ENCODE assay signal across 10 cellular contexts in the genomic region with DNA sequence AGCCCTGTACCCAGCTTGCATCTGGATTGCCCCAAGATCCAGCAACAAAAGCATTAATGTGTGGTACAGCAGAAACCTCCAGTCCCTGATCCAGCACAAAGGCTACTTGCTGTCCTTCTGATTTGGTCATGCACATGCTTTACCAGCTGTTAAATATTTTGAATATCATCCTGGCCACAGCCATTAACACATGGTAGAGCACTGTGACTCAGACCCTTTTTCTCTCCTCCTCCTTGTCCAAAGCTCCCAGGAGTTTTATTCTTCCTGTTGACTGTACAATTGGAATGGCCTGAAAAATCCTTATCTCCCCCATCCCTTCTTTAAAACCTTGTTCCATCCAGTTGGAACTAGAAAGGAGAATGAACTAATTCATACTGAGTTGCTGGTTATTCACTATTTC.
DNase-seq lines count a peak whose midpoint lies in the region; TF ChIP-seq lines count a peak whose summit lies in the region.
"Had no signal": no experiment of that assay in that cellular context is flagged by ENCODE, and none has a peak within 500 bp of the region (broad histone marks: within the 10 kb centered on the region; RNA-seq: fewer than 3 reads in every experiment).

No MANE protein-coding gene starts in this region.

- H3K4me3 ChIP-seq in breast epithelium (no peak overlapping the region), cardiac fibroblast (replicated peaks in 1 of 2; ENCODE audit: low read depth in 2 of 2, low read length in 2 of 2) (no peak overlapping the region), kidney epithelial cell (ENCODE audit: low read depth, low read length) (no peak overlapping the region), vagina (no peak overlapping the region)

- H3K27ac ChIP-seq in breast epithelium = no peak overlapping the region
- peak overlapping the region; percentile 24 for H3K27ac ChIP-seq in vagina
- H3K27ac ChIP-seq: 22Rv1, neutrophil had no signal

- H3K9me3 ChIP-seq in breast epithelium = no peaks in the 10 kb centered on the region
- no peaks in the 10 kb centered on the region for H3K9me3 ChIP-seq in vagina
- H3K9me3 ChIP-seq: neutrophil had no signal

- peaks cover 7% of the 10 kb centered on the region for H3K36me3 Mint-ChIP-seq in MCF 10A (ENCODE audit: insufficient read depth, unreplicated experiment)

- intact Hi-C loops in MCF 10A (cut with micrococcal nuclease) (no loop called here), breast epithelium (cut with DNase I; ENCODE audit: low total_unique reads) (no loop called here), vagina (cut with DNase I) (no loop called here)

- no peaks in the 10 kb centered on the region for H3K9me3 Mint-ChIP-seq in MCF 10A (ENCODE audit: unreplicated experiment)

- CTCF ChIA-PET in MCF 10A (lab: Yijun Ruan, JAX) = no interaction called here

- no peak for TF ChIP-seq CTCF in MCF 10A (IDR thresholded peaks at IDR 0.05; ENCODE audit: unreplicated experiment)
- TF ChIP-seq CTCF in breast epithelium (IDR thresholded peaks at IDR 0.05) = no peak
- TF ChIP-seq CTCF in cardiac fibroblast (IDR thresholded peaks at IDR 0.05; ENCODE audit: low read depth, low read length) = no peak
- no peak for TF ChIP-seq CTCF in kidney epithelial cell (IDR thresholded peaks at IDR 0.05; ENCODE audit: insufficient read depth, low read length, poor library complexity, severe bottlenecking)
- no peak for TF ChIP-seq CTCF in vagina (IDR thresholded peaks at IDR 0.05)

- no TSS peak for BruUV-seq in MCF 10A (replicated peaks; lab: Mats Ljungman, UMichigan)

- POLR2A ChIA-PET in MCF 10A (lab: Yijun Ruan, JAX) = no interaction called here

- H3K4me1 Mint-ChIP-seq in MCF 10A (ENCODE audit: insufficient read depth, unreplicated experiment) = peaks cover 14% of the 10 kb centered on the region

- TF ChIP-seq POLR2A in breast epithelium (IDR thresholded peaks at IDR 0.05) (no peak), vagina (IDR thresholded peaks at IDR 0.05) (no peak)

- H3K27me3 ChIP-seq in breast epithelium = no peaks in the 10 kb centered on the region
- no peaks in the 10 kb centered on the region for H3K27me3 ChIP-seq in kidney epithelial cell (ENCODE audit: control insufficient read depth, insufficient read depth, low read length)
- no peaks in the 10 kb centered on the region for H3K27me3 ChIP-seq in vagina
- H3K27me3 ChIP-seq: neutrophil had no signal

- no peaks in the 10 kb centered on the region for H3K4me1 ChIP-seq in breast epithelium
- H3K4me1 ChIP-seq in vagina = peaks cover 12% of the 10 kb centered on the region

- H3K36me3 ChIP-seq in breast epithelium = no peaks in the 10 kb centered on the region
- no peaks in the 10 kb centered on the region for H3K36me3 ChIP-seq in kidney epithelial cell (ENCODE audit: control insufficient read depth, insufficient read depth, low read length)
- H3K36me3 ChIP-seq in vagina = no peaks in the 10 kb centered on the region
- H3K36me3 ChIP-seq: neutrophil had no signal

- no peaks in the 10 kb centered on the region for H3K27me3 Mint-ChIP-seq in MCF 10A (ENCODE audit: insufficient read depth, unreplicated experiment)

- no peak overlapping the region for H3K27ac Mint-ChIP-seq in MCF 10A (ENCODE audit: low read depth, unreplicated experiment)

- DNase-seq in MCF 10A (ENCODE audit: unreplicated experiment) = peak; percentile 27
- DNase-seq in breast epithelium (ENCODE audit: low spot score in 2 of 2) = no peak
- DNase-seq in cardiac fibroblast (ENCODE audit: low read depth in 2 of 2) = peak; percentile 82 to 94
- peak; percentile 74 for DNase-seq in kidney epithelial cell (ENCODE audit: low read depth)
- DNase-seq in vagina (ENCODE audit: extremely low spot score in 2 of 2) = no peak
- DNase-seq in mesenteric fat pad (ENCODE audit: low spot score) = no peak
- no peak for DNase-seq in NCI-H526 treated with DMSO at 0.1 percent for 48 hours (lab: John Stamatoyannopoulos, UW)
- DNase-seq in NCI-H187 (lab: John Stamatoyannopoulos, UW) = no peak

- H3K4me3 Mint-ChIP-seq in MCF 10A (ENCODE audit: unreplicated experiment) = no peak overlapping the region

Comparison
In these comparisons a context has a peak if more than half of its experiments do, and no peak if none do; other contexts are left out.
1. DNase-seq: peak in MCF 10A (single experiment), cardiac fibroblast (2 of 2) and kidney epithelial cell (single experiment); none in breast epithelium (0 of 2), vagina (0 of 2), mesenteric fat pad (single experiment), NCI-H526 treated with DMSO at 0.1 percent for 48 hours (single experiment) and NCI-H187 (0 of 2).